22 cellular contexts compared by ENCODE assay signal in the genomic region with DNA sequence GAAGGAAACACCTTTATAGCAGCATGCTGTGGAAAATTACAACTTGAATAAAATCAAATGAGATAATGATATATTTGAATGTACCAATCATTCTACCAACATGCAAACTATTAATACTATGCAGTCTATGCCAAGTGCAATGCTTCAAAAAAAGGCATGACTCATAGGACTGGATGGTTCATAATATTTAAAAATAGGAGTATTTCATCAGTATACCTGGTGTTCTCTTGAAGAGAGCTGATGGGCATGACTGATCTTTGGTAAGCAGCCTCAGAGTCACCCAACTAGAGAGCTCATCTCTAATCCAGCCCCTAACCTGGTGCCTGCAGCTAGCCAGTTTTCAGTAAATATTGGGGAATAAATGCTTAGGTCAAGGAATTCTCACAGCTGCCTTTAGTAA.
"Had no signal": no experiment of that assay in that cellular context is flagged by ENCODE, and none has a peak within 500 bp of the region (broad histone marks: within the 10 kb centered on the region; RNA-seq: fewer than 3 reads in every experiment).

No MANE protein-coding gene starts in this region.

- H3K27me3 Mint-ChIP-seq: activated CD4-positive, alpha-beta T cell treated with anti-CD3 and anti-CD28 coated beads, Interleukin-2, amount 10 ng/mL, durations not matched to agents 24 days and 14 days; activated CD8-positive, alpha-beta memory T cell treated with anti-CD3 and anti-CD28 coated beads, Interleukin-2, amount 10 ng/mL, durations not matched to agents 7 days and 5 days; activated CD8-positive, alpha-beta T cell treated with anti-CD3 and anti-CD28 coated beads for 36 hours; activated naive CD4-positive, alpha-beta T cell treated with anti-CD3 and anti-CD28 coated beads, Interleukin-2, amount 10 ng/mL, durations not matched to agents 7 days and 5 days; T-cell had no signal

- H3K4me3 ChIP-seq: cardiac muscle cell, pancreas, sigmoid colon, spleen, thyroid gland had no signal

- H3K36me3 ChIP-seq: cardiac muscle cell, pancreas, sigmoid colon, spleen, thyroid gland had no signal

- ATAC-seq: activated CD4-positive, CD25-positive, alpha-beta regulatory T cell treated with anti-CD3 and anti-CD28 coated beads, Interleukin-2, amount 50 U/mL, for 24 hours; activated CD8-positive, alpha-beta memory T cell treated with anti-CD3 and anti-CD28 coated beads, Interleukin-2, amount 10 ng/mL, durations not matched to agents 7 days and 5 days; activated CD8-positive, alpha-beta T cell treated with anti-CD3 and anti-CD28 coated beads for 36 hours; pancreas; T-cell had no signal

- H3K27me3 ChIP-seq: cardiac muscle cell, pancreas, sigmoid colon, spleen, thyroid gland had no signal

- H3K4me3 Mint-ChIP-seq: activated CD4-positive, alpha-beta T cell treated with anti-CD3 and anti-CD28 coated beads, Interleukin-2, amount 10 ng/mL, durations not matched to agents 24 days and 14 days; activated CD8-positive, alpha-beta memory T cell treated with anti-CD3 and anti-CD28 coated beads, Interleukin-2, amount 10 ng/mL, durations not matched to agents 7 days and 5 days; activated CD8-positive, alpha-beta T cell treated with anti-CD3 and anti-CD28 coated beads for 36 hours; activated naive CD4-positive, alpha-beta T cell treated with anti-CD3 and anti-CD28 coated beads, Interleukin-2, amount 10 ng/mL, durations not matched to agents 7 days and 5 days; nephron progenitor cell; T-cell; T-helper 2 cell treated with Interferon-gamma antibody and Interleukin-4, amounts not matched to agents 5 μg/mL and 100 μg/mL, for 36 hours had no signal

- H3K9me3 ChIP-seq: pancreas, sigmoid colon, spleen, thyroid gland had no signal

- DNase-seq: activated CD4-positive, alpha-beta T cell treated with anti-CD3 and anti-CD28 coated beads, Interleukin-2, amount 10 ng/mL, durations not matched to agents 24 days and 14 days; activated CD8-positive, alpha-beta memory T cell treated with anti-CD3 and anti-CD28 coated beads, Interleukin-2, amount 10 ng/mL, durations not matched to agents 7 days and 5 days; activated CD8-positive, alpha-beta T cell treated with anti-CD3 and anti-CD28 coated beads for 36 hours; activated effector memory CD4-positive, alpha-beta T cell treated with anti-CD3 and anti-CD28 coated beads, Interleukin-2, amount 50 U/mL, for 16 hours; activated naive CD4-positive, alpha-beta T cell treated with anti-CD3 and anti-CD28 coated beads, Interleukin-2, amount 10 ng/mL, durations not matched to agents 7 days and 5 days; activated T-cell treated with anti-CD3 and anti-CD28 coated beads for 4 hours; amygdala; foreskin fibroblast; hippocampal formation; mesenchymal stem cell; nephron progenitor cell; pancreas; sigmoid colon; spleen; stimulated activated CD4-positive, alpha-beta T cell treated with anti-CD3 and anti-CD28 coated beads, Interleukin-4, amount 100 ng/mL, for 1 hour; stimulated activated naive CD4-positive, alpha-beta T cell treated with Interleukin-2 at 50 U/mL for 16 hours; T-cell; thyroid gland had no signal

- H3K4me1 Mint-ChIP-seq: activated CD4-positive, alpha-beta T cell treated with anti-CD3 and anti-CD28 coated beads, Interleukin-2, amount 10 ng/mL, durations not matched to agents 24 days and 14 days; activated CD8-positive, alpha-beta memory T cell treated with anti-CD3 and anti-CD28 coated beads, Interleukin-2, amount 10 ng/mL, durations not matched to agents 7 days and 5 days; activated naive CD4-positive, alpha-beta T cell treated with anti-CD3 and anti-CD28 coated beads, Interleukin-2, amount 10 ng/mL, durations not matched to agents 7 days and 5 days; T-cell had no signal

- H3K9me3 Mint-ChIP-seq: activated CD4-positive, alpha-beta T cell treated with anti-CD3 and anti-CD28 coated beads, Interleukin-2, amount 10 ng/mL, durations not matched to agents 24 days and 14 days; activated CD8-positive, alpha-beta T cell treated with anti-CD3 and anti-CD28 coated beads for 36 hours; nephron progenitor cell had no signal

- H3K27ac ChIP-seq: cardiac muscle cell, pancreas, sigmoid colon, spleen, thyroid gland, VCaP had no signal

- H3K36me3 Mint-ChIP-seq: activated CD8-positive, alpha-beta memory T cell treated with anti-CD3 and anti-CD28 coated beads, Interleukin-2, amount 10 ng/mL, durations not matched to agents 7 days and 5 days; activated naive CD4-positive, alpha-beta T cell treated with anti-CD3 and anti-CD28 coated beads, Interleukin-2, amount 10 ng/mL, durations not matched to agents 7 days and 5 days; T-cell had no signal

- H3K4me1 ChIP-seq: pancreas, spleen, thyroid gland had no signal

- H3K27ac Mint-ChIP-seq: activated CD4-positive, alpha-beta T cell treated with anti-CD3 and anti-CD28 coated beads, Interleukin-2, amount 10 ng/mL, durations not matched to agents 24 days and 14 days; activated CD8-positive, alpha-beta memory T cell treated with anti-CD3 and anti-CD28 coated beads, Interleukin-2, amount 10 ng/mL, durations not matched to agents 7 days and 5 days; activated CD8-positive, alpha-beta T cell treated with anti-CD3 and anti-CD28 coated beads for 36 hours; activated naive CD4-positive, alpha-beta T cell treated with anti-CD3 and anti-CD28 coated beads, Interleukin-2, amount 10 ng/mL, durations not matched to agents 7 days and 5 days; nephron progenitor cell; T-cell; T-helper 2 cell treated with Interferon-gamma antibody and Interleukin-4, amounts not matched to agents 5 μg/mL and 100 μg/mL, for 36 hours had no signal
